Comparison of ENCODE assay signal across 14 cellular contexts in genomic region chr1:228753933-228754332, GRCh38.
"Had no signal": no experiment of that assay in that cellular context is flagged by ENCODE, and none has a peak within 500 bp of the region (broad histone marks: within the 10 kb centered on the region; RNA-seq: fewer than 3 reads in every experiment).

No MANE protein-coding gene starts in this region.

- ATAC-seq: activated naive CD8-positive, alpha-beta T cell treated with anti-CD3 and anti-CD28 coated beads, Interleukin-2, amount 50 U/mL, for 24 hours; activated T-helper 17 cell treated with anti-CD3 and anti-CD28 coated beads, Interleukin-2, amount 50 U/mL, for 72 hours; stimulated activated naive B cell treated with anti-CD40 and anti-IgM and Interleukin-4, amounts not matched to agents 10 μg/mL and 1 μg/mL and 100 μg/mL, for 72 hours had no signal

- DNase-seq: activated B cell treated with CpG ODN at 0.5 μM for 24 hours; activated naive CD4-positive, alpha-beta T cell treated with Interleukin-2 at 50 U/mL for 16 hours; activated naive CD8-positive, alpha-beta T cell treated with anti-CD3 and anti-CD28 coated beads, Interleukin-2, amount 50 U/mL, for 24 hours; hippocampal formation; lower lobe of right lung; naive B cell; ovary; stimulated activated CD4-positive, alpha-beta T cell treated with anti-CD3 and anti-CD28 coated beads, Interleukin-2, amount 100 ng/mL, for 48 hours; stimulated activated naive B cell treated with anti-CD40 and anti-IgM and Interleukin-4, amounts not matched to agents 10 μg/mL and 1 μg/mL and 100 μg/mL, for 72 hours; T-helper 2 cell; uterus had no signal

- H3K4me3 ChIP-seq: lower lobe of right lung, ovary, tibial nerve, uterus had no signal

- H3K27ac ChIP-seq: epithelial cell of prostate, lower lobe of right lung, ovary, tibial nerve, uterus had no signal

- H3K27me3 ChIP-seq: ovary, uterus had no signal

- H3K4me1 ChIP-seq: lower lobe of right lung had no signal

- H3K36me3 ChIP-seq: lower lobe of right lung, ovary, tibial nerve, uterus had no signal

- H3K9me3 ChIP-seq: lower lobe of right lung, ovary, tibial nerve, uterus had no signal
